In the genomic region with DNA sequence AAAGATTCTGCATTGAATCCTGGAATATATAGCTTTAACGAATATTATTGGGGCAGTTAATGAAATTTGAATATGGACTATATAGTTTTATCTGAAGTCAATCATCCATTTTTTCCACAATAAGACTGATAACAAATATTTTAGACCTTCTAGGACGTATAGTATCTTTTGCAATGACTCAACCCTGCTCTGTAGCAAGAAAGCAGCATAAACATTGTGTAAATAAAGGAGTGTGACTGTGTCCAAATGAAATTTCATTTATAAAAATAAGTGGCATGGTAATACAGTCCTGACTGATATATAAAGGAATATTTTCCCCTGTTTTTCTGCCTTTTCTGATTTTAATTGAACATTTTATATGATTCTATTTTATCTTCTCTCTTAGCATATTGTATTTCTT, we compare ENCODE assay signal across 21 cellular contexts.
"Had no signal": no experiment of that assay in that cellular context is flagged by ENCODE, and none has a peak within 500 bp of the region (broad histone marks: within the 10 kb centered on the region; RNA-seq: fewer than 3 reads in every experiment).

No MANE protein-coding gene starts in this region.

- ATAC-seq: esophagus mucosa; foreskin keratinocyte; naive thymus-derived CD4-positive, alpha-beta T cell; psoas muscle; right lobe of liver; stimulated activated memory B cell treated with anti-CD40 and anti-IgM and Interleukin-4, amounts not matched to agents 10 μg/mL and 1 μg/mL and 100 μg/mL, for 72 hours; upper lobe of right lung had no signal

- H3K4me1 ChIP-seq: foreskin keratinocyte, psoas muscle, right lobe of liver, spleen, tibial artery, upper lobe of right lung, vagina had no signal

- H3K4me3 ChIP-seq: dorsolateral prefrontal cortex, psoas muscle, right lobe of liver, spleen, tibial artery, upper lobe of right lung, vagina had no signal

- DNase-seq: cortex of kidney; dorsolateral prefrontal cortex; effector CD8-positive, alpha-beta T cell; foreskin keratinocyte; head of caudate nucleus; hippocampal formation; kidney glomerular epithelial cell; naive thymus-derived CD4-positive, alpha-beta T cell; psoas muscle; retina; right lobe of liver; spleen; stimulated activated CD4-positive, alpha-beta T cell treated with anti-CD3 and anti-CD28 coated beads, Interleukin-15, amount 100 ng/mL, for 24 hours; stimulated activated CD4-positive, alpha-beta T cell treated with anti-CD3 and anti-CD28 coated beads, Interleukin-1b, Interleukin-23, amount 100 ng/mL, for 48 hours; stimulated activated CD4-positive, alpha-beta T cell treated with anti-CD3 and anti-CD28 coated beads, Interleukin-4, amount 100 ng/mL, for 24 hours; tibial artery; upper lobe of right lung had no signal

- H3K9me3 ChIP-seq: neutrophil, psoas muscle, right lobe of liver, tibial artery, upper lobe of right lung, vagina had no signal

- H3K27me3 ChIP-seq: dorsolateral prefrontal cortex, foreskin keratinocyte, neutrophil, right lobe of liver, spleen, tibial artery, upper lobe of right lung, vagina had no signal

- H3K36me3 ChIP-seq: neutrophil, right lobe of liver, spleen, tibial artery, upper lobe of right lung, vagina had no signal

- H3K27ac ChIP-seq: dorsolateral prefrontal cortex, foreskin keratinocyte, neutrophil, psoas muscle, right lobe of liver, spleen, tibial artery, upper lobe of right lung, vagina had no signal
